8 cellular contexts compared by ENCODE assay signal in the genomic region with DNA sequence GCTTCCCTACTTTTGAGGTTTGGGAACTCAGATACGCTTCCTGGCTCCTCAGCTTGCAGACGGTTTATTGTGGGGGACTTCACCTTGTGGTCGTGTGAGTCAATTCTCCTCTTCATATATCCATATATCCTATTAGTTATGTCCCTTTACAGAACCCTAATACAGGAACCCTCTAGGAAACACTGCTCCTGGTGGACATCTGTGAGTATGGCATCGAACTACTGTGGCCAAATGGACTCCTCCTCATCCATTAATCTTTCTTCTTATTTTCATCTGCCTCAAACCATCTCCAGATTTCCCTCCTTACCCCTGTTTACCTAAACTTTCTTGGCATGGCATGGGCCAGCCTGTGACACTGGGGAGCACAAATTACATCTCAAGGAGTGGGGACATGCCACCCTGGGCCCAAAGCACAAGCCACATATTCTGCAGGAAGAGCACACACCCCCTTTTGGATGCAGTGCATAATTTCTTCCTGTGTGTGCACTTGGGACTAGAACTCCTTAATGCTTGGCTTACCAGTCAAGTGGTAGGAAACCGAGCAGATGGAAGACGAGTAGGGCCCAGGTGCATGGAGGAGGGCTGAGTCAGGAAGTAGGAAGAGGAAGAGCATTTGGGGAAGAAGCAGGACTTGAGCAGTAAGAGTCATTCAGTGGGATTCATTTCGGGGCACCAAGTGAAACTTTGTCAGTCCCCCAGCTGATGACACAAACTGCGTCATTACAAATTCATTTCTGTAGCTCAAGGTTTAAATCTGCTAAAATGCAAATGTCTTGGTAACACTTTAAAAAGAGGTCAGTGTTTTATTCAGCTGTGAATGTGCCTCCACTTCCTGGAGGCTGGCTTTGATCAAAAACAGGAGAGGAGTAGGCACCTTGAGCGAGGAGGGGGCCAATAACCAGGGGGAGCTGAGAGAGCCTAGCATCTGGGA.
A peak's percentile ranks its signal among the peaks of the same experiment; 100 is the strongest.
DNase-seq lines count a peak whose midpoint lies in the region; ATAC-seq and TF ChIP-seq lines count a peak whose summit lies in the region.

No MANE protein-coding gene starts in this region.

- H2BK120ac ChIP-seq in mesenchymal stem cell (ENCODE audit: low read depth, low read length) = no peak overlapping the region

- H3K9me3 Mint-ChIP-seq in activated T-helper 2 cell treated with anti-CD3 and anti-CD28 coated beads, Interferon-gamma antibody, Interleukin-2, Interleukin-4, amounts not matched to agents 10 μg/mL and 5 μg/mL and 100 μg/mL, durations not matched to agents 14 hours and 24 hours and 36 hours = peaks cover 19% of the 10 kb centered on the region

- no peak overlapping the region for H3K27ac Mint-ChIP-seq in activated T-helper 2 cell treated with anti-CD3 and anti-CD28 coated beads, Interferon-gamma antibody, Interleukin-2, Interleukin-4, amounts not matched to agents 10 μg/mL and 5 μg/mL and 100 μg/mL, durations not matched to agents 14 hours and 24 hours and 36 hours

- no peak overlapping the region for H3K14ac ChIP-seq in mesenchymal stem cell (ENCODE audit: low read length in 2 of 2)

- H2AFZ ChIP-seq in mesenchymal stem cell (ENCODE audit: low read depth, low read length) = no peak overlapping the region

- H3K27ac ChIP-seq in WERI-Rb-1 (no peak overlapping the region), mesenchymal stem cell (ENCODE audit: low read length, poor library complexity, severe bottlenecking) (no peak overlapping the region)

- WGBS in mesenchymal stem cell = 79% methylated on average over 8 of the region's 9 CpGs

- intact Hi-C loops in activated T-helper 2 cell treated with anti-CD3 and anti-CD28 coated beads, Interferon-gamma antibody, Interleukin-2, Interleukin-4, amounts not matched to agents 10 μg/mL and 5 μg/mL and 100 μg/mL, durations not matched to agents 14 hours and 24 hours and 36 hours (cut with micrococcal nuclease) = loop anchor here (10.0 kb wide), 1 partner anchor 428 kb away; the partner anchor contains the start of gene CHCHD3

- H2AK5ac ChIP-seq in mesenchymal stem cell (ENCODE audit: low read length, severe bottlenecking) = no peak overlapping the region

- peak; percentile 58 for TF ChIP-seq CTCF in WERI-Rb-1 (IDR thresholded peaks at IDR 0.05; ENCODE audit: low read depth, low read length)

- no peaks in the 10 kb centered on the region for H3K27me3 Mint-ChIP-seq in activated T-helper 2 cell treated with anti-CD3 and anti-CD28 coated beads, Interferon-gamma antibody, Interleukin-2, Interleukin-4, amounts not matched to agents 10 μg/mL and 5 μg/mL and 100 μg/mL, durations not matched to agents 14 hours and 24 hours and 36 hours (ENCODE audit: low read depth)

- H3K18ac ChIP-seq in mesenchymal stem cell (ENCODE audit: low read depth in 1 of 2, low read length in 2 of 2) = no peak overlapping the region

- H3K36me3 Mint-ChIP-seq in activated T-helper 2 cell treated with anti-CD3 and anti-CD28 coated beads, Interferon-gamma antibody, Interleukin-2, Interleukin-4, amounts not matched to agents 10 μg/mL and 5 μg/mL and 100 μg/mL, durations not matched to agents 14 hours and 24 hours and 36 hours (ENCODE audit: low read depth) = no peaks in the 10 kb centered on the region

- H3K27me3 ChIP-seq in WERI-Rb-1 (ENCODE audit: insufficient read depth, low read depth, severe bottlenecking) (no peaks in the 10 kb centered on the region), mesenchymal stem cell (ENCODE audit: control insufficient read depth in 1 of 2, insufficient read depth in 1 of 2, low read length in 2 of 2) (peaks cover 0 to 7% of the 10 kb centered on the region in 2 experiments)

- H3K4me1 Mint-ChIP-seq in activated T-helper 2 cell treated with anti-CD3 and anti-CD28 coated beads, Interferon-gamma antibody, Interleukin-2, Interleukin-4, amounts not matched to agents 10 μg/mL and 5 μg/mL and 100 μg/mL, durations not matched to agents 14 hours and 24 hours and 36 hours (ENCODE audit: low read depth) = peaks cover 38% of the 10 kb centered on the region

- no peak overlapping the region for H2BK15ac ChIP-seq in mesenchymal stem cell (ENCODE audit: low read depth, poor library complexity, severe bottlenecking)

- H4K8ac ChIP-seq in mesenchymal stem cell (ENCODE audit: low read length) = no peak overlapping the region

- no peak overlapping the region for H4K91ac ChIP-seq in mesenchymal stem cell (ENCODE audit: low read length)

- peak; percentile 78 for DNase-seq in DMS79 (lab: John Stamatoyannopoulos, UW)
- DNase-seq in WERI-Rb-1 = peak; percentile 48
- peak; percentile 15 for DNase-seq in mesenchymal stem cell
- no peak for DNase-seq in cerebellar nuclear complex (lab: John Stamatoyannopoulos, UW)
- DNase-seq in hepatic stellate cell (ENCODE audit: low spot score) = no peak
- no peak for DNase-seq in KG1 (lab: John Stamatoyannopoulos, UW)
- no peak for DNase-seq in activated T-helper 2 cell treated with anti-CD3 and anti-CD28 coated beads, Interferon-gamma antibody, Interleukin-2, Interleukin-4, amounts not matched to agents 10 μg/mL and 5 μg/mL and 100 μg/mL, durations not matched to agents 14 hours and 24 hours and 36 hours (ENCODE audit: low spot score)

- H3K36me3 ChIP-seq in WERI-Rb-1 (no peaks in the 10 kb centered on the region), mesenchymal stem cell (ENCODE audit: control insufficient read depth in 1 of 2, insufficient read depth in 2 of 2, low read depth in 1 of 2, low read length in 2 of 2) (no peaks in the 10 kb centered on the region)

- peak overlapping the region in 1 of 2 experiments; percentile 16 for H2BK12ac ChIP-seq in mesenchymal stem cell (ENCODE audit: low read length in 2 of 2)

- ATAC-seq in HG02981 (IDR thresholded peaks at IDR 0.05; ENCODE audit: unreplicated experiment) = peak; percentile 32

- peaks cover 2% of the 10 kb centered on the region for H3K4me1 ChIP-seq in mesenchymal stem cell (ENCODE audit: control insufficient read depth, insufficient read depth, low read depth, low read length)

- no peaks in the 10 kb centered on the region for H3K79me1 ChIP-seq in mesenchymal stem cell (replicated peaks; ENCODE audit: low read length, poor library complexity, severe bottlenecking)

- no peak overlapping the region for H3K9ac ChIP-seq in mesenchymal stem cell (ENCODE audit: low read length)

- no peak overlapping the region for H2BK5ac ChIP-seq in mesenchymal stem cell (ENCODE audit: low read depth, low read length, poor library complexity, severe bottlenecking)

- H3K4me3 Mint-ChIP-seq in activated T-helper 2 cell treated with anti-CD3 and anti-CD28 coated beads, Interferon-gamma antibody, Interleukin-2, Interleukin-4, amounts not matched to agents 10 μg/mL and 5 μg/mL and 100 μg/mL, durations not matched to agents 14 hours and 24 hours and 36 hours (ENCODE audit: low read depth) = no peak overlapping the region

- no peak overlapping the region for H3K23ac ChIP-seq in mesenchymal stem cell (ENCODE audit: low read length in 2 of 2)

- H3K4me3 ChIP-seq in WERI-Rb-1 (ENCODE audit: low read depth, low read length) (no peak overlapping the region), mesenchymal stem cell (ENCODE audit: insufficient read depth in 1 of 2, low read depth in 1 of 2, low read length in 2 of 2) (no peak overlapping the region)

- no peak overlapping the region for H3K4me2 ChIP-seq in mesenchymal stem cell (ENCODE audit: low read length, poor library complexity, severe bottlenecking)

- no peak overlapping the region for H3K4ac ChIP-seq in mesenchymal stem cell (ENCODE audit: low read depth in 1 of 2, low read length in 2 of 2)

- H3K9me3 ChIP-seq in WERI-Rb-1 (ENCODE audit: severe bottlenecking) = no peaks in the 10 kb centered on the region
- H3K9me3 ChIP-seq in mesenchymal stem cell (ENCODE audit: control insufficient read depth, low read length) = no peaks in the 10 kb centered on the region

Comparison
In these comparisons a context has a peak if more than half of its experiments do, and no peak if none do; other contexts are left out.
1. DNase-seq: peak in DMS79 (single experiment), WERI-Rb-1 (single experiment) and mesenchymal stem cell (single experiment); none in cerebellar nuclear complex (0 of 2), hepatic stellate cell (single experiment), KG1 (single experiment) and activated T-helper 2 cell treated with anti-CD3 and anti-CD28 coated beads, Interferon-gamma antibody, Interleukin-2, Interleukin-4, amounts not matched to agents 10 μg/mL and 5 μg/mL and 100 μg/mL, durations not matched to agents 14 hours and 24 hours and 36 hours (single experiment).